In the genomic region with DNA sequence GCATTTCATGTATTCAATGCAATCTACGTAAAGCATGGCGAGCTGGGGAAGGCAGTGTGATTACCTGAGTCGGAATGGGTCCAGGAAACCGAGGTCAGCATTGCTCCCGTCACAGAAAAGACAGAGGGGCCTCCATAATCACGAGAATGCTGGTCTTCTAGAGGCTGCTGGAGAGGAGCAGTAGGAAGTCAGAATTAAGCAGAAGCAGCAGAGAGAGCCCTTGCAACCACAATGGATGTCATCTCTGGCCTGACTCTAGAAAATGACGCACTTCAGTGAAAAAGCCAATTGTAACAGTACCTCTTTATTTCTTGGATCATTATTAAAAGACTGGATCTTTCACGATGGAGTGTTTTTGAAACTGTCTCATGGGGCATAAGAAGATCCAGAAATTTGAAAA, we compare ENCODE assay signal across 23 cellular contexts.
DNase-seq lines count a peak whose midpoint lies in the region; ATAC-seq lines count a peak whose summit lies in the region.
"Had no signal": no experiment of that assay in that cellular context is flagged by ENCODE, and none has a peak within 500 bp of the region (broad histone marks: within the 10 kb centered on the region; RNA-seq: fewer than 3 reads in every experiment).

No MANE protein-coding gene starts in this region.

- DNase-seq in activated CD4-positive, alpha-beta T cell treated with anti-CD3 and anti-CD28 coated beads for 36 hours, result no peak
- no peak for DNase-seq in activated CD4-positive, alpha-beta T cell treated with anti-CD3 and anti-CD28 coated beads for 48 hours
- DNase-seq in NOMO-1 treated with dmso at 0.1 percent for 144 hours (lab: John Stamatoyannopoulos, UW; ENCODE audit: unreplicated experiment) (peak; percentile 36), left cardiac atrium (no peak), putamen (ENCODE audit: low spot score) (peak; percentile 21)
- no peak for DNase-seq in activated CD4-positive, alpha-beta memory T cell treated with anti-CD3 and anti-CD28 coated beads for 36 hours
- DNase-seq in stimulated activated CD4-positive, alpha-beta T cell treated with anti-CD3 and anti-CD28 coated beads, Interleukin-2, amount 100 ng/mL, for 24 hours, result no peak
- DNase-seq: 8988T; activated CD4-positive, alpha-beta T cell treated with anti-CD3 and anti-CD28 coated beads, Interleukin-2, amount 50 U/mL, for 1 hour; activated naive CD4-positive, alpha-beta T cell treated with anti-CD3 and anti-CD28 coated beads, Interleukin-2, amount 10 ng/mL, durations not matched to agents 7 days and 5 days; amygdala; CD8-positive, alpha-beta memory T cell; effector CD8-positive, alpha-beta T cell; HFFc6; NCI-H1092 treated with DMSO at 0.1 percent for 48 hours; NCI-H2029; NCI-H526; NK-92 treated with Interleukin-12 subunit alpha and Interleukin-12 subunit beta, amount 100 ng/mL, for 24 hours; SK-N-SH; WERI-Rb-1 had no signal

- no peak overlapping the region for H3K4me3 Mint-ChIP-seq in activated CD4-positive, alpha-beta T cell treated with anti-CD3 and anti-CD28 coated beads for 36 hours
- H3K4me3 Mint-ChIP-seq in activated CD4-positive, alpha-beta memory T cell treated with anti-CD3 and anti-CD28 coated beads for 36 hours, result no peak overlapping the region
- H3K4me3 Mint-ChIP-seq: activated naive CD4-positive, alpha-beta T cell treated with anti-CD3 and anti-CD28 coated beads, Interleukin-2, amount 10 ng/mL, durations not matched to agents 7 days and 5 days; activated T-helper 1 cell treated with anti-CD3 and anti-CD28 coated beads, Interleukin-12 subunit alpha, Interleukin-12 subunit beta, Interleukin-2, Interleukin-4 antibody, amounts not matched to agents 30 ng/mL and 10 ng/mL and 1 ng/mL, durations not matched to agents 14 hours and 24 hours and 36 hours; CD8-positive, alpha-beta memory T cell; HFFc6 had no signal

- H3K4me1 Mint-ChIP-seq in activated CD4-positive, alpha-beta T cell treated with anti-CD3 and anti-CD28 coated beads for 36 hours, result peaks cover 11% of the 10 kb centered on the region
- peaks cover 11% of the 10 kb centered on the region for H3K4me1 Mint-ChIP-seq in activated CD4-positive, alpha-beta memory T cell treated with anti-CD3 and anti-CD28 coated beads for 36 hours (ENCODE audit: low read depth)

- intact Hi-C loops in activated CD4-positive, alpha-beta T cell treated with anti-CD3 and anti-CD28 coated beads for 36 hours (cut with DNase I, micrococcal nuclease), result no loop called here
- intact Hi-C loops in left cardiac atrium (cut with DNase I), result no loop called here
- intact Hi-C loops in activated CD4-positive, alpha-beta memory T cell treated with anti-CD3 and anti-CD28 coated beads for 36 hours (cut with micrococcal nuclease), result no loop called here

- H3K36me3 Mint-ChIP-seq in activated CD4-positive, alpha-beta T cell treated with anti-CD3 and anti-CD28 coated beads for 36 hours (ENCODE audit: low read depth), result peaks cover 25% of the 10 kb centered on the region
- H3K36me3 Mint-ChIP-seq in activated CD4-positive, alpha-beta memory T cell treated with anti-CD3 and anti-CD28 coated beads for 36 hours, result peaks cover 2% of the 10 kb centered on the region

- no peak for ATAC-seq in activated CD4-positive, alpha-beta T cell treated with anti-CD3 and anti-CD28 coated beads for 36 hours
- peak; percentile 21 to 47 for ATAC-seq in left cardiac atrium
- no peak for ATAC-seq in GM18517 (IDR thresholded peaks at IDR 0.05; ENCODE audit: unreplicated experiment)

- POLR2A ChIA-PET in activated CD4-positive, alpha-beta T cell treated with anti-CD3 and anti-CD28 coated beads for 36 hours (lab: Charles Lee), result no interaction called here
- POLR2A ChIA-PET in activated CD4-positive, alpha-beta memory T cell treated with anti-CD3 and anti-CD28 coated beads for 36 hours (lab: Charles Lee), result no interaction called here

- peak overlapping the region; percentile 39 for H3K27ac Mint-ChIP-seq in activated CD4-positive, alpha-beta T cell treated with anti-CD3 and anti-CD28 coated beads for 36 hours
- no peak overlapping the region for H3K27ac Mint-ChIP-seq in activated CD4-positive, alpha-beta memory T cell treated with anti-CD3 and anti-CD28 coated beads for 36 hours
- H3K27ac Mint-ChIP-seq: activated naive CD4-positive, alpha-beta T cell treated with anti-CD3 and anti-CD28 coated beads, Interleukin-2, amount 10 ng/mL, durations not matched to agents 7 days and 5 days; HFFc6; progenitor cell of endocrine pancreas had no signal

- no peaks in the 10 kb centered on the region for H3K9me3 Mint-ChIP-seq in activated CD4-positive, alpha-beta T cell treated with anti-CD3 and anti-CD28 coated beads for 36 hours (ENCODE audit: low read depth)
- H3K9me3 Mint-ChIP-seq in activated CD4-positive, alpha-beta memory T cell treated with anti-CD3 and anti-CD28 coated beads for 36 hours, result no peaks in the 10 kb centered on the region
- H3K9me3 Mint-ChIP-seq: activated naive CD4-positive, alpha-beta T cell treated with anti-CD3 and anti-CD28 coated beads, Interleukin-2, amount 10 ng/mL, durations not matched to agents 7 days and 5 days; CD8-positive, alpha-beta memory T cell; HFFc6 had no signal

- H3K27me3 Mint-ChIP-seq in activated CD4-positive, alpha-beta T cell treated with anti-CD3 and anti-CD28 coated beads for 36 hours, result no peaks in the 10 kb centered on the region
- no peaks in the 10 kb centered on the region for H3K27me3 Mint-ChIP-seq in activated CD4-positive, alpha-beta memory T cell treated with anti-CD3 and anti-CD28 coated beads for 36 hours
- H3K27me3 Mint-ChIP-seq: activated naive CD4-positive, alpha-beta T cell treated with anti-CD3 and anti-CD28 coated beads, Interleukin-2, amount 10 ng/mL, durations not matched to agents 7 days and 5 days had no signal

- CTCF ChIA-PET in activated CD4-positive, alpha-beta T cell treated with anti-CD3 and anti-CD28 coated beads for 36 hours (lab: Charles Lee), result interaction anchor here (1.6 kb wide), 1 partner anchor 15 kb away, joined by 3 read pairs; no protein-coding TSS in a partner anchor
- CTCF ChIA-PET in activated CD4-positive, alpha-beta memory T cell treated with anti-CD3 and anti-CD28 coated beads for 36 hours (lab: Charles Lee), result no interaction called here

Comparison
In these comparisons a context has a peak if more than half of its experiments do, and no peak if none do; other contexts are left out.
1. ATAC-seq: peak in left cardiac atrium (2 of 2); none in activated CD4-positive, alpha-beta T cell treated with anti-CD3 and anti-CD28 coated beads for 36 hours (single experiment) and GM18517 (single experiment).
2. DNase-seq: peak in NOMO-1 treated with dmso at 0.1 percent for 144 hours (single experiment) and putamen (single experiment); none in activated CD4-positive, alpha-beta T cell treated with anti-CD3 and anti-CD28 coated beads for 36 hours (single experiment), activated CD4-positive, alpha-beta T cell treated with anti-CD3 and anti-CD28 coated beads for 48 hours (single experiment), left cardiac atrium (single experiment), activated CD4-positive, alpha-beta memory T cell treated with anti-CD3 and anti-CD28 coated beads for 36 hours (single experiment) and stimulated activated CD4-positive, alpha-beta T cell treated with anti-CD3 and anti-CD28 coated beads, Interleukin-2, amount 100 ng/mL, for 24 hours (0 of 2).